ENCODE assay signal across 24 cellular contexts in the genomic region with DNA sequence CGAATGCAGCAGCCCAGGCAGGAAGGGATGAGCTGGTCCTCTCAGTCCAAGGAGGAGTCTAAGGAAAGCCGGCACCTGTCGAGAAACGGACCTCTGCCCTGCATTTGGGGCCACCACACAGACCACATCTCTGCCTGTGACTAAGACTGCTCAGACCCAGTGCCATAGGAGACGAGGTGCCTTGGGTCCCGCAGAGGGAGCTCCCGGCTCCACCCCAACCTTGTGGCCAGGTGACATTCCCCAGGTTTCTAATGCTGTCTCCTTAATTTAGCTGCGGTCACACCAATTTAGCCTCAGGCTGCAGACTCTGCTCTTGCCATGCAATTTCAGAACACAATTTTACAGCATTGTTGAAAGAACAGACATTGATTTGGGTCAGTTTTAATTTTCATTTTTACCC. TPM values are rescaled to one million over a fixed set of nuclear protein-coding genes. Genes with fewer than 3 reads are reported as not detected.
DNase-seq lines count a peak whose midpoint lies in the region; ATAC-seq and TF ChIP-seq lines count a peak whose summit lies in the region.
"Had no signal": no experiment of that assay in that cellular context is flagged by ENCODE, and none has a peak within 500 bp of the region (broad histone marks: within the 10 kb centered on the region; RNA-seq: fewer than 3 reads in every experiment).

No MANE protein-coding gene starts in this region.

- no peaks in the 10 kb centered on the region for H3K36me3 ChIP-seq in gastrocnemius medialis
- H3K36me3 ChIP-seq: BLaER1, SJSA1 had no signal

- no peaks in the 10 kb centered on the region for H3K27me3 Mint-ChIP-seq in natural killer cell treated with Interleukin-12 subunit alpha and Interleukin-12 subunit beta and Interleukin-15 and Interleukin-18, amount 100 ng/mL, for 72 hours
- peaks cover 0 to 3% of the 10 kb centered on the region in 2 donors for H3K27me3 Mint-ChIP-seq in natural killer cell (ENCODE audit: low read depth in 2 of 2)

- no peaks in the 10 kb centered on the region for H3K9me3 ChIP-seq in gastrocnemius medialis
- H3K9me3 ChIP-seq: BLaER1, SJSA1 had no signal

- H3K27me3 ChIP-seq in gastrocnemius medialis: no peaks in the 10 kb centered on the region
- H3K27me3 ChIP-seq: BLaER1, SJSA1 had no signal

- H3K27ac ChIP-seq in gastrocnemius medialis: peak overlapping the region; percentile 43 to 67 (median 57)
- H3K27ac ChIP-seq: BLaER1, SJSA1 had no signal

- peak; percentile 18 for DNase-seq in natural killer cell treated with Interleukin-12 subunit alpha and Interleukin-12 subunit beta and Interleukin-15 and Interleukin-18, amount 100 ng/mL, for 72 hours (ENCODE audit: low spot score)
- no peak for DNase-seq in natural killer cell
- peak; percentile 52 for DNase-seq in RPMI8226
- no peak for DNase-seq in gastrocnemius medialis
- DNase-seq in NCI-H2227 treated with DMSO at 0.1 percent for 48 hours (lab: John Stamatoyannopoulos, UW): no peak
- DNase-seq: CD4-positive, CD25-positive, alpha-beta regulatory T cell; DMS153; DND-41; IMR-90; KG1; NCI-H1092; NCI-H1417 treated with DMSO at 0.1 percent for 48 hours; NCI-H1694 treated with DMSO at 0.1 percent for 48 hours; NCI-H2081 treated with DMSO at 0.1 percent for 48 hours; NCI-H2171 treated with DMSO at 0.1 percent for 48 hours; NCI-H524; NCI-H748 treated with DMSO at 0.1 percent for 48 hours; Right ventricle myocardium superior had no signal

- H3K4me1 ChIP-seq in gastrocnemius medialis: peaks cover 23 to 41% of the 10 kb centered on the region in 2 donors
- H3K4me1 ChIP-seq: SJSA1 had no signal

- intact Hi-C loops in natural killer cell (cut with micrococcal nuclease) (no loop called here), gastrocnemius medialis (cut with DNase I; ENCODE audit: low total_unique reads) (no loop called here)

- H3K36me3 Mint-ChIP-seq in natural killer cell treated with Interleukin-12 subunit alpha and Interleukin-12 subunit beta and Interleukin-15 and Interleukin-18, amount 100 ng/mL, for 72 hours: no peaks in the 10 kb centered on the region
- no peaks in the 10 kb centered on the region for H3K36me3 Mint-ChIP-seq in natural killer cell
- H3K36me3 Mint-ChIP-seq: CD4-positive, CD25-positive, alpha-beta regulatory T cell had no signal

- no peak overlapping the region for H3K4me3 Mint-ChIP-seq in natural killer cell treated with Interleukin-12 subunit alpha and Interleukin-12 subunit beta and Interleukin-15 and Interleukin-18, amount 100 ng/mL, for 72 hours
- H3K4me3 Mint-ChIP-seq in natural killer cell: no peak overlapping the region
- H3K4me3 Mint-ChIP-seq: CD4-positive, CD25-positive, alpha-beta regulatory T cell had no signal

- H3K27ac Mint-ChIP-seq in natural killer cell treated with Interleukin-12 subunit alpha and Interleukin-12 subunit beta and Interleukin-15 and Interleukin-18, amount 100 ng/mL, for 72 hours: no peak overlapping the region
- no peak overlapping the region for H3K27ac Mint-ChIP-seq in natural killer cell
- H3K27ac Mint-ChIP-seq: CD4-positive, CD25-positive, alpha-beta regulatory T cell had no signal

- TF ChIP-seq CTCF in natural killer cell (IDR thresholded peaks at IDR 0.05) (no peak), gastrocnemius medialis (IDR thresholded peaks at IDR 0.05 in 4 of 5, conservative IDR thresholded peaks at IDR 0.05 in 1 of 5) (no peak)

- in situ Hi-C loops in gastrocnemius medialis (cut with MboI; ENCODE audit: low sequenced_read_pairs in 4 of 4): no loop called here

- TF ChIP-seq POLR2A in gastrocnemius medialis (IDR thresholded peaks at IDR 0.05): no peak

- no peaks in the 10 kb centered on the region for H3K9me3 Mint-ChIP-seq in natural killer cell treated with Interleukin-12 subunit alpha and Interleukin-12 subunit beta and Interleukin-15 and Interleukin-18, amount 100 ng/mL, for 72 hours
- H3K9me3 Mint-ChIP-seq in natural killer cell: no peaks in the 10 kb centered on the region
- H3K9me3 Mint-ChIP-seq: CD4-positive, CD25-positive, alpha-beta regulatory T cell had no signal

- no peak for ATAC-seq in natural killer cell treated with Interleukin-12 subunit alpha and Interleukin-12 subunit beta and Interleukin-15 and Interleukin-18, amount 100 ng/mL, for 72 hours
- ATAC-seq in natural killer cell (no peak), gastrocnemius medialis (no peak), HG02852 (IDR thresholded peaks at IDR 0.05; ENCODE audit: unreplicated experiment) (no peak), HG02970 (IDR thresholded peaks at IDR 0.05; ENCODE audit: low FRiP score, unreplicated experiment) (no peak)

- H3K4me1 Mint-ChIP-seq in natural killer cell treated with Interleukin-12 subunit alpha and Interleukin-12 subunit beta and Interleukin-15 and Interleukin-18, amount 100 ng/mL, for 72 hours (ENCODE audit: low read depth in 2 of 2): peaks cover 0 to 3% of the 10 kb centered on the region in 2 donors
- H3K4me1 Mint-ChIP-seq in natural killer cell: peaks cover 0 to 11% of the 10 kb centered on the region in 2 donors

- H3K4me3 ChIP-seq in gastrocnemius medialis: no peak overlapping the region
- H3K4me3 ChIP-seq: BLaER1, SJSA1 had no signal

RNA-seq across cellular contexts. Expression of gene CRHR2, which starts 22.8 kb away (rescaled TPM):
- not detected for total RNA-seq in natural killer cell treated with Interleukin-12 subunit alpha and Interleukin-12 subunit beta and Interleukin-15 and Interleukin-18, amount 100 ng/mL, for 72 hours
- total RNA-seq in natural killer cell (not detected), gastrocnemius medialis (under 1 TPM in 2 of 4 donors, not detected in 2; 0.07 to 0.52 TPM)
- total RNA-seq: A172; CD4-positive, CD25-positive, alpha-beta regulatory T cell; IMR-90; RPMI7951; SJSA1 had no signal

RNA-seq across cellular contexts. Expression of gene INMT, which starts 46.9 kb away (rescaled TPM):
- total RNA-seq in natural killer cell treated with Interleukin-12 subunit alpha and Interleukin-12 subunit beta and Interleukin-15 and Interleukin-18, amount 100 ng/mL, for 72 hours: under 1 TPM in 1 of 2 donors, not detected in 1; 0.33 TPM
- total RNA-seq in natural killer cell: 1 to 10 TPM in 1 of 3 donors, under 1 TPM in 1, not detected in 1; 0.56 to 1.0 TPM
- 1 to 10 TPM; 1.9 to 8.6 (median 5.5) TPM for total RNA-seq in gastrocnemius medialis
- total RNA-seq: A172; CD4-positive, CD25-positive, alpha-beta regulatory T cell had no signal

Comparison
In these comparisons a context has a peak if more than half of its experiments do, and no peak if none do; other contexts are left out.
1. DNase-seq: peak in natural killer cell treated with Interleukin-12 subunit alpha and Interleukin-12 subunit beta and Interleukin-15 and Interleukin-18, amount 100 ng/mL, for 72 hours (single experiment) and RPMI8226 (single experiment); none in natural killer cell (single experiment), gastrocnemius medialis (0 of 2) and NCI-H2227 treated with DMSO at 0.1 percent for 48 hours (single experiment).